ENCODE assay signal across 15 cellular contexts in genomic region chr12:53569174-53569557, GRCh38. TPM values are rescaled to one million over a fixed set of nuclear protein-coding genes. Genes with fewer than 3 reads are reported as not detected.
A peak's percentile ranks its signal among the peaks of the same experiment; 100 is the strongest.
DNase-seq lines count a peak whose midpoint lies in the region; ATAC-seq, FAIRE-seq and TF ChIP-seq lines count a peak whose summit lies in the region.
"Had no signal": no experiment of that assay in that cellular context is flagged by ENCODE, and none has a peak within 500 bp of the region (broad histone marks: within the 10 kb centered on the region; RNA-seq: fewer than 3 reads in every experiment).

No MANE protein-coding gene starts in this region.

- H3K4me3 ChIP-seq in HUES64 (ENCODE audit: low read length) (no peak overlapping the region), astrocyte of the spinal cord (ENCODE audit: low read depth, low read length) (no peak overlapping the region), heart right ventricle (no peak overlapping the region)
- H3K4me3 ChIP-seq: skin epidermis had no signal

- in situ Hi-C loops in astrocyte of the spinal cord (cut with HindIII; ENCODE audit: low sequenced_read_pairs), result no loop called here

- no peak overlapping the region for H3K9ac ChIP-seq in HUES64 (ENCODE audit: low read depth, low read length)

- TF ChIP-seq CTCF in 22Rv1 (IDR thresholded peaks at IDR 0.05) (no peak), astrocyte of the spinal cord (IDR thresholded peaks at IDR 0.05; ENCODE audit: low read depth, low read length) (no peak), heart right ventricle (IDR thresholded peaks at IDR 0.05) (no peak)

- H3K4me1 ChIP-seq in HUES64 (ENCODE audit: insufficient read depth, low read length) (peaks cover 34% of the 10 kb centered on the region), heart right ventricle (peaks cover 0 to 29% (median 23%) of the 10 kb centered on the region in 9 donors)

- H3K9me3 ChIP-seq in HUES64 (ENCODE audit: insufficient read depth, low read depth, low read length), result no peaks in the 10 kb centered on the region
- no peaks in the 10 kb centered on the region for H3K9me3 ChIP-seq in heart right ventricle
- H3K9me3 ChIP-seq: neutrophil had no signal

- intact Hi-C loops in heart right ventricle (cut with DNase I), result no loop called here
- intact Hi-C loops in Right ventricle myocardium inferior (cut with DNase I), result no loop called here

- H3K27ac ChIP-seq in 22Rv1 (peak overlapping the region; percentile 46), HUES64 (ENCODE audit: low read depth, low read length) (peak overlapping the region; percentile 39; the same call in 1 of the 2 replicates), heart right ventricle (no peak overlapping the region)
- H3K27ac ChIP-seq: neutrophil, skin epidermis had no signal

- FAIRE-seq in RCC 7860 (lab: Jason Lieb, UNC), result no peak

- DNase-seq in astrocyte of the spinal cord (ENCODE audit: low read depth, low spot score) (peak; percentile 71), iPS DF 19.7 (ENCODE audit: low read depth, low spot score) (peak; percentile 23), heart right ventricle (no peak), Right ventricle myocardium inferior (ENCODE audit: missing footprints) (no peak), RCC 7860 (ENCODE audit: low spot score) (no peak)
- DNase-seq: 8988T; activated CD4-positive, alpha-beta T cell treated with anti-CD3 and anti-CD28 coated beads, Interleukin-2, amount 50 U/mL, for 4 hours; effector memory CD8-positive, alpha-beta T cell; NCI-H1105; NCI-H226 had no signal

- ATAC-seq in heart right ventricle (no peak), GM21390 (IDR thresholded peaks at IDR 0.05; ENCODE audit: unreplicated experiment) (no peak), Right ventricle myocardium inferior (no peak)
- ATAC-seq: effector memory CD8-positive, alpha-beta T cell had no signal

- H3K36me3 ChIP-seq in HUES64 (ENCODE audit: insufficient read depth, low read length), result no peaks in the 10 kb centered on the region
- H3K36me3 ChIP-seq in heart right ventricle, result peaks cover 0 to 17% (median 0%) of the 10 kb centered on the region in 9 donors

- no peaks in the 10 kb centered on the region for H3K27me3 ChIP-seq in HUES64 (ENCODE audit: insufficient read depth, low read length)
- no peaks in the 10 kb centered on the region for H3K27me3 ChIP-seq in heart right ventricle
- H3K27me3 ChIP-seq: neutrophil had no signal

RNA-seq across cellular contexts. Expression of gene ATF7, which starts 57.0 kb away (rescaled TPM):
- 13.9 TPM for polyA plus RNA-seq in HUES64 (2013, experiment 1 of 2)
- polyA plus RNA-seq in HUES64 (2013, experiment 2 of 2), result 11.6 TPM
- 10 to 100 TPM; 28.2 to 47.8 (median 34.4) TPM for total RNA-seq in heart right ventricle
- 10 to 100 TPM; 12.6 to 23.0 TPM for polyA plus RNA-seq in heart right ventricle
- 39.8 TPM for total RNA-seq in Right ventricle myocardium inferior

Comparison
In these comparisons a context has a peak if more than half of its experiments do, and no peak if none do; other contexts are left out.
1. H3K27ac ChIP-seq: peak in 22Rv1 (single experiment) and HUES64 (single experiment); none in heart right ventricle (0 of 10).
2. DNase-seq: peak in astrocyte of the spinal cord (single experiment) and iPS DF 19.7 (single experiment); none in heart right ventricle (0 of 2), Right ventricle myocardium inferior (single experiment) and RCC 7860 (single experiment).